ENCODE assay signal across 2 cellular contexts in genomic region chr5:132227485-132228240, GRCh38.
TF ChIP-seq lines count a peak whose summit lies in the region.

TSS of gene P4HA2 (minus strand) at chr5:132227853. CDS start at chr5:132218626, 9,227 bp downstream.

TF ChIP-seq in WTC11, 78 proteins besides CTCF, POLR2A, EP300 and RAD21 (continued from another document):
- no peak for TF ChIP-seq JUN (CRISPR knock-in tag; IDR thresholded peaks at IDR 0.05)
- TF ChIP-seq FOXP1 (CRISPR knock-in tag; IDR thresholded peaks at IDR 0.05; ENCODE audit: borderline replicate concordance) = 0 out of 2 replicates have a peak, but pooled peaks have one; percentile 45
- peak; percentile 79; the same call in 1 of the 2 replicates for TF ChIP-seq ELF4 (CRISPR knock-in tag; IDR thresholded peaks at IDR 0.05; ENCODE audit: low read depth)
- TF ChIP-seq CREM (CRISPR knock-in tag; IDR thresholded peaks at IDR 0.05) = peak; percentile 55; the same call in 1 of the 2 replicates
- TF ChIP-seq ZNF416 (CRISPR knock-in tag; IDR thresholded peaks at IDR 0.05) = no peak
- no peak for TF ChIP-seq NR2C2 (CRISPR knock-in tag; IDR thresholded peaks at IDR 0.05)
- 0 out of 2 replicates have a peak, but pooled peaks have one; percentile 23 for TF ChIP-seq GABPB1 (CRISPR knock-in tag; IDR thresholded peaks at IDR 0.05)
- 0 out of 2 replicates have a peak, but pooled peaks have one; percentile 31 for TF ChIP-seq PRDM15 (CRISPR knock-in tag; IDR thresholded peaks at IDR 0.05)
- no peak for TF ChIP-seq ZNF121 (CRISPR knock-in tag; IDR thresholded peaks at IDR 0.05)
- no peak for TF ChIP-seq USF1 (CRISPR knock-in tag; IDR thresholded peaks at IDR 0.05)
- no peak for TF ChIP-seq AFF4 (CRISPR knock-in tag; IDR thresholded peaks at IDR 0.05; ENCODE audit: borderline replicate concordance)
- 0 out of 2 replicates have a peak, but pooled peaks have one; percentile 80 for TF ChIP-seq ZNF138 (CRISPR knock-in tag; conservative IDR thresholded peaks at IDR 0.05)
TF ChIP-seq in WTC11: peak in this region for 16.

TF ChIP-seq in HepG2, 621 proteins besides CTCF, POLR2A, EP300 and RAD21 (continued from another document and continues in another):
- 0 out of 2 replicates have a peak, but pooled peaks have one; percentile 28 for TF ChIP-seq ZNF318 (CRISPR knock-in tag; IDR thresholded peaks at IDR 0.05)
- TF ChIP-seq, protein P1, sequence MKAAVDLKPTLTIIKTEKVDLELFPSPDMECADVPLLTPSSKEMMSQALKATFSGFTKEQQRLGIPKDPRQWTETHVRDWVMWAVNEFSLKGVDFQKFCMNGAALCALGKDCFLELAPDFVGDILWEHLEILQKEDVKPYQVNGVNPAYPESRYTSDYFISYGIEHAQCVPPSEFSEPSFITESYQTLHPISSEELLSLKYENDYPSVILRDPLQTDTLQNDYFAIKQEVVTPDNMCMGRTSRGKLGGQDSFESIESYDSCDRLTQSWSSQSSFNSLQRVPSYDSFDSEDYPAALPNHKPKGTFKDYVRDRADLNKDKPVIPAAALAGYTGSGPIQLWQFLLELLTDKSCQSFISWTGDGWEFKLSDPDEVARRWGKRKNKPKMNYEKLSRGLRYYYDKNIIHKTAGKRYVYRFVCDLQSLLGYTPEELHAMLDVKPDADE (CRISPR knock-in tag; IDR thresholded peaks at IDR 0.05) = no peak; the same call in 1 of the 2 replicates
- no peak for TF ChIP-seq SNRNP70 (IDR thresholded peaks at IDR 0.05; ENCODE audit: low read depth, low read length)
- no peak for TF ChIP-seq MTF1 (CRISPR knock-in tag; IDR thresholded peaks at IDR 0.05)
- TF ChIP-seq NCOA2 (CRISPR knock-in tag; IDR thresholded peaks at IDR 0.05) = no peak
- no peak for TF ChIP-seq HOXA7 (CRISPR knock-in tag; IDR thresholded peaks at IDR 0.05)
- TF ChIP-seq ARID4A (CRISPR knock-in tag; IDR thresholded peaks at IDR 0.05; ENCODE audit: borderline replicate concordance) = peak; percentile 80
- TF ChIP-seq MAF1 (CRISPR knock-in tag; IDR thresholded peaks at IDR 0.05; ENCODE audit: borderline replicate concordance) = no peak
- TF ChIP-seq TBP (CRISPR knock-in tag; IDR thresholded peaks at IDR 0.05) = no peak
- TF ChIP-seq STAT5B (CRISPR knock-in tag; IDR thresholded peaks at IDR 0.05) = no peak
- TF ChIP-seq ZNF616 (CRISPR knock-in tag; IDR thresholded peaks at IDR 0.05; ENCODE audit: low read depth) = no peak
- peak; percentile 81 for TF ChIP-seq MAX (IDR thresholded peaks at IDR 0.05)
- TF ChIP-seq RXRA (CRISPR knock-in tag; IDR thresholded peaks at IDR 0.05) = no peak
- no peak for TF ChIP-seq NFIB (CRISPR knock-in tag; IDR thresholded peaks at IDR 0.05; ENCODE audit: borderline replicate concordance)
- no peak for TF ChIP-seq FOXA1 (IDR thresholded peaks at IDR 0.05)
- no peak for TF ChIP-seq FOXA1 (CRISPR knock-in tag; IDR thresholded peaks at IDR 0.05)
- peak; percentile 67; the same call in 1 of the 2 replicates for TF ChIP-seq DNMT1 (CRISPR knock-in tag; IDR thresholded peaks at IDR 0.05)
- TF ChIP-seq ZSCAN31 (CRISPR knock-in tag; IDR thresholded peaks at IDR 0.05; ENCODE audit: low read depth) = peak; percentile 77; the same call in 1 of the 2 replicates
- no peak for TF ChIP-seq MAFG (CRISPR knock-in tag; IDR thresholded peaks at IDR 0.05)
- TF ChIP-seq FOSL2 (CRISPR knock-in tag; IDR thresholded peaks at IDR 0.05) = no peak
- 0 out of 2 replicates have a peak, but pooled peaks have one; percentile 9 for TF ChIP-seq PPARG (CRISPR knock-in tag; conservative IDR thresholded peaks at IDR 0.05)
- TF ChIP-seq KAT8 (CRISPR knock-in tag; IDR thresholded peaks at IDR 0.05) = no peak
- no peak for TF ChIP-seq SMARCE1 (IDR thresholded peaks at IDR 0.05; ENCODE audit: borderline replicate concordance)
- 0 out of 2 replicates have a peak, but pooled peaks have one; percentile 8 for TF ChIP-seq ZSCAN22 (CRISPR knock-in tag; IDR thresholded peaks at IDR 0.05)
- TF ChIP-seq ZNF280D (CRISPR knock-in tag; IDR thresholded peaks at IDR 0.05) = no peak
- TF ChIP-seq ZNF331 (CRISPR knock-in tag; IDR thresholded peaks at IDR 0.05) = 0 out of 2 replicates have a peak, but pooled peaks have one; percentile 27
- TF ChIP-seq, protein P2, sequence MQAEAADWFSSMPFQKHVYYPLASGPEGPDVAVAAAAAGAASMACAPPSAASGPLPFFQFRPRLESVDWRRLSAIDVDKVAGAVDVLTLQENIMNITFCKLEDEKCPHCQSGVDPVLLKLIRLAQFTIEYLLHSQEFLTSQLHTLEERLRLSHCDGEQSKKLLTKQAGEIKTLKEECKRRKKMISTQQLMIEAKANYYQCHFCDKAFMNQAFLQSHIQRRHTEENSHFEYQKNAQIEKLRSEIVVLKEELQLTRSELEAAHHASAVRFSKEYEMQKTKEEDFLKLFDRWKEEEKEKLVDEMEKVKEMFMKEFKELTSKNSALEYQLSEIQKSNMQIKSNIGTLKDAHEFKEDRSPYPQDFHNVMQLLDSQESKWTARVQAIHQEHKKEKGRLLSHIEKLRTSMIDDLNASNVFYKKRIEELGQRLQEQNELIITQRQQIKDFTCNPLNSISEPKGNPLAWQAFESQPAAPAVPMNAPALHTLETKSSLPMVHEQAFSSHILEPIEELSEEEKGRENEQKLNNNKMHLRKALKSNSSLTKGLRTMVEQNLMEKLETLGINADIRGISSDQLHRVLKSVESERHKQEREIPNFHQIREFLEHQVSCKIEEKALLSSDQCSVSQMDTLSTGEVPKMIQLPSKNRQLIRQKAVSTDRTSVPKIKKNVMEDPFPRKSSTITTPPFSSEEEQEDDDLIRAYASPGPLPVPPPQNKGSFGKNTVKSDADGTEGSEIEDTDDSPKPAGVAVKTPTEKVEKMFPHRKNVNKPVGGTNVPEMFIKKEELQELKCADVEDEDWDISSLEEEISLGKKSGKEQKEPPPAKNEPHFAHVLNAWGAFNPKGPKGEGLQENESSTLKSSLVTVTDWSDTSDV (CRISPR knock-in tag; IDR thresholded peaks at IDR 0.05) = peak; percentile 82
- TF ChIP-seq ZNF660 (CRISPR knock-in tag; IDR thresholded peaks at IDR 0.05; ENCODE audit: borderline replicate concordance, low read depth) = no peak
- no peak for TF ChIP-seq MAZ (IDR thresholded peaks at IDR 0.05; ENCODE audit: borderline replicate concordance, low read depth, low read length)
- peak; percentile 63; the same call in 1 of the 2 replicates for TF ChIP-seq MAZ (CRISPR knock-in tag; IDR thresholded peaks at IDR 0.05; ENCODE audit: low read depth)
- TF ChIP-seq, protein P3, sequence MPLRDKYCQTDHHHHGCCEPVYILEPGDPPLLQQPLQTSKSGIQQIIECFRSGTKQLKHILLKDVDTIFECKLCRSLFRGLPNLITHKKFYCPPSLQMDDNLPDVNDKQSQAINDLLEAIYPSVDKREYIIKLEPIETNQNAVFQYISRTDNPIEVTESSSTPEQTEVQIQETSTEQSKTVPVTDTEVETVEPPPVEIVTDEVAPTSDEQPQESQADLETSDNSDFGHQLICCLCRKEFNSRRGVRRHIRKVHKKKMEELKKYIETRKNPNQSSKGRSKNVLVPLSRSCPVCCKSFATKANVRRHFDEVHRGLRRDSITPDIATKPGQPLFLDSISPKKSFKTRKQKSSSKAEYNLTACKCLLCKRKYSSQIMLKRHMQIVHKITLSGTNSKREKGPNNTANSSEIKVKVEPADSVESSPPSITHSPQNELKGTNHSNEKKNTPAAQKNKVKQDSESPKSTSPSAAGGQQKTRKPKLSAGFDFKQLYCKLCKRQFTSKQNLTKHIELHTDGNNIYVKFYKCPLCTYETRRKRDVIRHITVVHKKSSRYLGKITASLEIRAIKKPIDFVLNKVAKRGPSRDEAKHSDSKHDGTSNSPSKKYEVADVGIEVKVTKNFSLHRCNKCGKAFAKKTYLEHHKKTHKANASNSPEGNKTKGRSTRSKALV (CRISPR knock-in tag; IDR thresholded peaks at IDR 0.05) = peak; percentile 58; the same call in 1 of the 2 replicates
